ENCODE assay signal across 12 cellular contexts in the genomic region with DNA sequence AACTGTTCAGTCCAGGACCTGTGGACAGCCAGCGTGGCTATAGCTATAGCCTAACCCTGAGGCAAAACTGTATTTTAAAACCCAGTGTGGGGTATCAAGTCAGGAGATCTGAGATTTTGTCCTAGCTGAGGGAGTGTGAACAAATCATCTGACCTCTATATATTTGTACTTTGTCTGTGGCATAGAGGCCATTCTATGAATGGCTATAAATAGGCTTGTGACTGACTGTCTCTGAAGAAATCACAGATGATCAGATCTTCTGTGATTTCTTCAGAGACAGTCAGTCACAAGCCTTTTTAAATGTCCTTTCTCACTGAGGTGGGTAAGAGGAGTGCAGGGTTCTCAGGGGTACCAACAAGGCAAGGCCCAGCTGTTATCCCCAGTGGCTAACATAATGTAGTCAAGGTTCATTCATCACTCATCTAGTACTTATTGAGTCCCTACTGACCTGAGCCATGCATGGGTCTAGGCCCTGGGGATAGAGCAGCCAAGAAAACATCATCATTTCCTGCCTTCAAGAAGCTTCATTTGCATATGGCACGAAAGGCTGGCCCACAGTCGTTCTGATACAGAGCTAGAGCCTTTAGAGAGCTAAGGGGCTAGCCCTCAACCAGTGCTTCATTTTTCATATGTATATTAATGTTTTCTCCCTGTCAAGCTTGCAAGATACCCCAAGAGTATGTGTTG. TPM values are rescaled to one million over a fixed set of nuclear protein-coding genes. Genes with fewer than 3 reads are reported as not detected.
A peak's percentile ranks its signal among the peaks of the same experiment; 100 is the strongest.
DNase-seq lines count a peak whose midpoint lies in the region; ATAC-seq and TF ChIP-seq lines count a peak whose summit lies in the region.
"Had no signal": no experiment of that assay in that cellular context is flagged by ENCODE, and none has a peak within 500 bp of the region (broad histone marks: within the 10 kb centered on the region; RNA-seq: fewer than 3 reads in every experiment).

No MANE protein-coding gene starts in this region.

- no peak overlapping the region for H3K14ac ChIP-seq in H9 (ENCODE audit: insufficient read depth, low read length)

- H3K27ac Mint-ChIP-seq in H9 = no peak overlapping the region; a peak in 1 of 7 replicates
- H3K27ac Mint-ChIP-seq: CD4-positive, alpha-beta T cell; naive thymus-derived CD4-positive, alpha-beta T cell had no signal

- H3K36me3 Mint-ChIP-seq in H9 (ENCODE audit: insufficient read depth in 1 of 3, low read depth in 3 of 3) = no peaks in the 10 kb centered on the region

- H3K4me2 ChIP-seq in H9 (ENCODE audit: insufficient read depth, insufficient read length, low read length) = no peak overlapping the region

- H2AK5ac ChIP-seq in H9 (ENCODE audit: insufficient read length, low read length) = no peak overlapping the region

- TF ChIP-seq CTCF in H9 (conservative IDR thresholded peaks at IDR 0.05) = no peak

- no peak overlapping the region for H2BK120ac ChIP-seq in H9 (ENCODE audit: low read depth, low read length, poor library complexity, severe bottlenecking)

- no peaks in the 10 kb centered on the region for H3K79me2 ChIP-seq in H9 (ENCODE audit: insufficient read depth, low read length)

- H3K9me3 Mint-ChIP-seq in H9 = no peaks in the 10 kb centered on the region
- H3K9me3 Mint-ChIP-seq: CD4-positive, alpha-beta T cell had no signal

- no peak overlapping the region for H3K56ac ChIP-seq in H9 (ENCODE audit: insufficient read length, low read depth, low read length)

- no peak overlapping the region for H2BK15ac ChIP-seq in H9 (ENCODE audit: low read depth, low read length)

- H2BK12ac ChIP-seq in H9 (ENCODE audit: insufficient read length, low read depth, low read length) = no peak overlapping the region

- no peaks in the 10 kb centered on the region for H3K79me1 ChIP-seq in H9 (ENCODE audit: insufficient read depth, low read depth, low read length, poor library complexity, severe bottlenecking)

- no peak overlapping the region for H3K4me3 Mint-ChIP-seq in H9
- H3K4me3 Mint-ChIP-seq: CD4-positive, alpha-beta T cell; naive thymus-derived CD4-positive, alpha-beta T cell had no signal

- no peaks in the 10 kb centered on the region for H3K23me2 ChIP-seq in H9 (ENCODE audit: insufficient read length, low read depth, low read length, poor library complexity, severe bottlenecking)

- H4K20me1 ChIP-seq in H9 (ENCODE audit: control insufficient read depth, insufficient read depth, insufficient read length) = no peaks in the 10 kb centered on the region

- H3K18ac ChIP-seq in H9 (ENCODE audit: insufficient read length, low read depth, low read length) = no peak overlapping the region

- no peak overlapping the region for H3K23ac ChIP-seq in H9 (ENCODE audit: insufficient read length, low read depth, low read length)

- H4K8ac ChIP-seq in H9 (replicated peaks; ENCODE audit: insufficient read length, low read depth, low read length) = no peak overlapping the region

- no peak overlapping the region for H2BK20ac ChIP-seq in H9 (ENCODE audit: low read depth, low read length, poor library complexity, severe bottlenecking)

- no peak overlapping the region for H3K4ac ChIP-seq in H9 (ENCODE audit: low read depth, low read length)

- H3T11ph ChIP-seq in H9 (ENCODE audit: low read length) = no peak overlapping the region

- DNase-seq in COLO668 (lab: John Stamatoyannopoulos, UW; ENCODE audit: unreplicated experiment) = peak; percentile 24
- DNase-seq in GM19240 (ENCODE audit: insufficient read length, low spot score) = peak; percentile 18
- peak; percentile 9 for DNase-seq in NCI-H2029 treated with DMSO at 0.1 percent for 48 hours (lab: John Stamatoyannopoulos, UW)
- no peak for DNase-seq in CD1c-positive myeloid dendritic cell (ENCODE audit: extremely low spot score)
- DNase-seq in cortex of kidney (lab: John Stamatoyannopoulos, UW) = no peak
- DNase-seq in H9 = no peak
- no peak for DNase-seq in NK-92 treated with Interleukin-12 subunit alpha and Interleukin-12 subunit beta, amount 100 ng/mL, for 24 hours (lab: John Stamatoyannopoulos, UW)
- DNase-seq: body of pancreas; CD4-positive, alpha-beta T cell; heart left ventricle; naive thymus-derived CD4-positive, alpha-beta T cell had no signal

- no peak overlapping the region for H3K9ac ChIP-seq in H9 (ENCODE audit: extremely low read depth, insufficient read length, low read length)

- whole genome bisulfite sequencing in H9 (ENCODE audit: extremely low coverage, insufficient read length, low lambda C conversion rate) = no CpG with 5 or more reads among the region's 3 CpGs

- H3K27me3 ChIP-seq in H9 (ENCODE audit: insufficient read depth, low read length) = no peaks in the 10 kb centered on the region
- H3K27me3 ChIP-seq: body of pancreas, heart left ventricle had no signal

- no peaks in the 10 kb centered on the region for H3K9me3 ChIP-seq in H9 (ENCODE audit: control insufficient read depth, low read depth, low read length)
- H3K9me3 ChIP-seq: body of pancreas, heart left ventricle had no signal

- no peak overlapping the region for H2AFZ ChIP-seq in H9 (ENCODE audit: low read length)

- no peaks in the 10 kb centered on the region for H3K4me1 ChIP-seq in H9 (ENCODE audit: insufficient read depth, low read length)

- no peak overlapping the region for H2BK5ac ChIP-seq in H9 (ENCODE audit: insufficient read length, low read length)

- H3K4me1 Mint-ChIP-seq in H9 = peaks cover 10 to 16% of the 10 kb centered on the region in 2 experiments

- H3K27me3 Mint-ChIP-seq in H9 (ENCODE audit: low read depth) = no peaks in the 10 kb centered on the region
- H3K27me3 Mint-ChIP-seq: CD4-positive, alpha-beta T cell; naive thymus-derived CD4-positive, alpha-beta T cell had no signal

- no peak overlapping the region for H4K91ac ChIP-seq in H9 (ENCODE audit: insufficient read length, low read depth, low read length)

- no peak overlapping the region for H4K5ac ChIP-seq in H9 (ENCODE audit: insufficient read length, low read depth, low read length)

- peak; percentile 88 for ATAC-seq in HG02870 (IDR thresholded peaks at IDR 0.05; ENCODE audit: unreplicated experiment)
- ATAC-seq: body of pancreas; naive thymus-derived CD4-positive, alpha-beta T cell had no signal

- no peak overlapping the region for H3K27ac ChIP-seq in H9 (ENCODE audit: insufficient read length, low read depth, low read length)
- H3K27ac ChIP-seq: body of pancreas, heart left ventricle had no signal

RNA-seq across cellular contexts. Expression of a gene that starts 53.3 kb away (rescaled TPM):
- 5.9 TPM in 2 replicates for total RNA-seq in H9 (2021)

Comparison
In these comparisons a context has a peak if more than half of its experiments do, and no peak if none do; other contexts are left out.
1. DNase-seq: peak in COLO668 (single experiment), GM19240 (single experiment) and NCI-H2029 treated with DMSO at 0.1 percent for 48 hours (single experiment); none in CD1c-positive myeloid dendritic cell (single experiment), cortex of kidney (single experiment), H9 (single experiment) and NK-92 treated with Interleukin-12 subunit alpha and Interleukin-12 subunit beta, amount 100 ng/mL, for 24 hours (single experiment).